Comparison of ENCODE assay signal across 8 cellular contexts in genomic region chr7:105808703-105809590, GRCh38.
DNase-seq lines count a peak whose midpoint lies in the region; ATAC-seq lines count a peak whose summit lies in the region.

No MANE protein-coding gene starts in this region.

- H3K27ac Mint-ChIP-seq in central memory CD8-positive, alpha-beta T cell (ENCODE audit: low read depth): peak overlapping the region; percentile 92

- peak overlapping the region; percentile 51 for H3K4me3 Mint-ChIP-seq in central memory CD8-positive, alpha-beta T cell

- ATAC-seq in GM19397 (IDR thresholded peaks at IDR 0.05; ENCODE audit: unreplicated experiment): peak; percentile 98
- peak; percentile 94 for ATAC-seq in HG03457 (IDR thresholded peaks at IDR 0.05; ENCODE audit: unreplicated experiment)
- ATAC-seq in central memory CD8-positive, alpha-beta T cell (replicated peaks; ENCODE audit: extremely low read depth, poor library complexity, severe bottlenecking): peak; percentile 95

- H3K9me3 Mint-ChIP-seq in central memory CD8-positive, alpha-beta T cell: peaks cover 5% of the 10 kb centered on the region

- DNase-seq in Ammon's horn (ENCODE audit: low spot score) (peak; percentile 37), UCSD-AML1 (lab: John Stamatoyannopoulos, UW; ENCODE audit: unreplicated experiment) (peak; percentile 17), NCI-H146 (lab: John Stamatoyannopoulos, UW) (no peak), NCI-H748 treated with DMSO at 0.1 percent for 48 hours (lab: John Stamatoyannopoulos, UW) (no peak)
- peak; percentile 27 to 69 for DNase-seq in central memory CD8-positive, alpha-beta T cell (ENCODE audit: low spot score in 2 of 2)
- peak; percentile 93 for DNase-seq in stimulated activated CD4-positive, alpha-beta T cell treated with anti-CD3 and anti-CD28 coated beads, Interleukin-1b, Interleukin-23, amount 100 ng/mL, for 48 hours

- H3K36me3 Mint-ChIP-seq in central memory CD8-positive, alpha-beta T cell (ENCODE audit: insufficient read depth): peaks cover 8% of the 10 kb centered on the region

- no peaks in the 10 kb centered on the region for H3K27me3 Mint-ChIP-seq in central memory CD8-positive, alpha-beta T cell

- H3K4me1 Mint-ChIP-seq in central memory CD8-positive, alpha-beta T cell: peaks cover 64% of the 10 kb centered on the region

Comparison
In these comparisons a context has a peak if more than half of its experiments do, and no peak if none do; other contexts are left out.
1. DNase-seq: peak in Ammon's horn (single experiment), UCSD-AML1 (single experiment), central memory CD8-positive, alpha-beta T cell (2 of 2) and stimulated activated CD4-positive, alpha-beta T cell treated with anti-CD3 and anti-CD28 coated beads, Interleukin-1b, Interleukin-23, amount 100 ng/mL, for 48 hours (single experiment); none in NCI-H146 (single experiment) and NCI-H748 treated with DMSO at 0.1 percent for 48 hours (single experiment).
2. Peak in every context shown above with its lines, with median percentiles within 50 percentile points of each other: ATAC-seq.